ENCODE assay signal across 13 cellular contexts in the genomic region with DNA sequence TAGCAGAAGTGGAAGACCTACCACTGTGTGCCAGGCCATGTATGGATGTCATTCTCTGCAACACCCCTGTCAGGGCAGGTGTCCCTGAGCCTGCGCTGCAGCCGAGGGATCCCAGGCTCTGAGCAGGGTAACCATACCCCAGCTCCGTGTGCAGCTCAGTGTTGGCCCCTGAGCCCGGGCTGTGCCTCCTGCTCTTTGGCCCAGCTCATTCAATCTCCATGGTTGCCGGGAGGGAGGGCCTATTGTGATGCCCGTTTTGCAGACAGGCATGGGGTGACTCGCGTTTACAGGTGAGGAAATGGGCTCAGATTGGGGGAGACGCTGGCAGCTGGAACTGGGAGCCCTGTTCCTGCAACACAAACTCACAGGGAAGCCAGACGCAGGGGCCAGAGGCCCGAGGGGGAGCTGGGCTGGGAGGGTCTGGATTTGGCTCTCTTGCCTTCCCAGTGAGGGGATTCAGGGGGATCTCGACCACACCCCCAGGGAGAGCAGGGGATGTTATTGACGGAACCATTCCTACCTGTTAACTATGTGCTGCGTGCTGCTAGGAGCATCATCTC.
"Had no signal": no experiment of that assay in that cellular context is flagged by ENCODE, and none has a peak within 500 bp of the region (broad histone marks: within the 10 kb centered on the region; RNA-seq: fewer than 3 reads in every experiment).

No MANE protein-coding gene starts in this region.

- H3K9me3 ChIP-seq: lower lobe of right lung, psoas muscle, right lobe of liver, thyroid gland, vagina had no signal

- H3K27me3 Mint-ChIP-seq: activated B cell treated with CpG ODN at 0.5 μM for 24 hours; activated CD4-positive, alpha-beta T cell treated with anti-CD3 and anti-CD28 coated beads, Interleukin-2, amount 10 ng/mL, durations not matched to agents 24 days and 14 days had no signal

- ATAC-seq: lower lobe of right lung, psoas muscle had no signal

- H3K4me1 ChIP-seq: psoas muscle, right lobe of liver, thyroid gland, vagina had no signal

- H3K4me1 Mint-ChIP-seq: immature natural killer cell had no signal

- H3K27me3 ChIP-seq: right lobe of liver, thyroid gland, vagina had no signal

- H3K36me3 Mint-ChIP-seq: immature natural killer cell had no signal

- H3K36me3 ChIP-seq: lower lobe of right lung, right lobe of liver, thyroid gland, vagina had no signal

- H3K9me3 Mint-ChIP-seq: activated B cell treated with CpG ODN at 0.5 μM for 24 hours; activated CD4-positive, alpha-beta T cell treated with anti-CD3 and anti-CD28 coated beads, Interleukin-2, amount 10 ng/mL, durations not matched to agents 24 days and 14 days; activated naive CD4-positive, alpha-beta T cell treated with anti-CD3 and anti-CD28 coated beads for 36 hours; immature natural killer cell; neural crest cell had no signal

- H3K27ac ChIP-seq: epithelial cell of prostate, psoas muscle, right lobe of liver, thyroid gland, vagina had no signal

- H3K4me3 ChIP-seq: lower lobe of right lung, psoas muscle, right lobe of liver, thyroid gland, vagina had no signal

- H3K27ac Mint-ChIP-seq: activated CD4-positive, alpha-beta T cell treated with anti-CD3 and anti-CD28 coated beads, Interleukin-2, amount 10 ng/mL, durations not matched to agents 24 days and 14 days; activated naive CD4-positive, alpha-beta T cell treated with anti-CD3 and anti-CD28 coated beads for 36 hours; immature natural killer cell had no signal

- DNase-seq: activated B cell treated with CpG ODN at 0.5 μM for 24 hours; activated CD4-positive, alpha-beta T cell treated with anti-CD3 and anti-CD28 coated beads, Interleukin-2, amount 10 ng/mL, durations not matched to agents 24 days and 14 days; activated naive CD4-positive, alpha-beta T cell treated with anti-CD3 and anti-CD28 coated beads for 36 hours; immature natural killer cell; lower lobe of right lung; midbrain; psoas muscle; T-helper 2 cell; thyroid gland had no signal

- H3K4me3 Mint-ChIP-seq: activated B cell treated with CpG ODN at 0.5 μM for 24 hours; activated CD4-positive, alpha-beta T cell treated with anti-CD3 and anti-CD28 coated beads, Interleukin-2, amount 10 ng/mL, durations not matched to agents 24 days and 14 days; activated naive CD4-positive, alpha-beta T cell treated with anti-CD3 and anti-CD28 coated beads for 36 hours; immature natural killer cell; neural crest cell had no signal
